ENCODE assay signal across 1 cellular context in the genomic region with DNA sequence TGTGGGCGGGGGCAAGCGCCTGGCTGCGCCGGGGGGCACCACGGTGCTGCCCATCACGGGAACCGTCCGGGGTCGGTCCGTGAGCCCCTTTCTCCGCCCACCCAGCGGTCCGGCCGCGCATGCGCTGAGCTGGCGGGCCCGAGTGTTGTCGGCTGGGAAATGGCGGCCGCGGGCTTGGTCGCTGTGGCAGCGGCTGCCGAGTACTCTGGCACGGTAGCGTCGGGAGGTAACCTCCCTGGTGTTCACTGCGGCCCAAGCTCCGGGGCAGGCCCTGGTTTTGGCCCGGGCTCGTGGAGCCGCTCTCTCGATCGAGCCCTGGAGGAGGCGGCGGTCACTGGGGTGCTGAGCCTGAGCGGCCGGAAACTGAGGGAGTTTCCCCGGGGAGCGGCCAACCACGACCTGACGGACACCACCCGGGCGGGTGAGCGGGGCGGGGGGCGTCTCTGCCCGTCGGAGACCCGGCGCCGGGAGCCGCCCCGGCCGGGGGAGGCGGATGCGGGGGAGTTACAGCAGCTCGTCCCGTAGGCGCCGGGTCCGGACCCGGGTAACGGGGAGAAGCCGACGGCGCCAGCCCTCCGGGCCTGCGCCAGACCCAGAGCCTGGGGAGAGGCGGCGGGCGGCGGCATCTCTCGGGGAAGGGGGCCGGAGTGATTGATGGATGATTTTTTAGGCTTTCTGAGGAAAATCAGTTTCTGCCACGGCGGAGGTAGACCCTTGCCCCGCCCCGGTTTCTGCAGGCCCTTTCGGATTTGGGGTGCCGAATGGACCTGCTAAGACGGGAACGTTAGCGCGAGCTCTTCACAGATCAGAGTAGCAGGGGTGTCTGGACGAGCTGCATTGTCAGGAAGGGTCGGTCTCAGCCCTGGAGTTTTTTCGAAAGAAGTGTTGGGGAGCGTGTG.
TF ChIP-seq lines count a peak whose summit lies in the region.

A gene (plus strand): TSS at position 135 of the 899 bp plus-strand sequence. CDS start 25 bp downstream, at position 160.

TF ChIP-seq in WTC11, 78 proteins besides CTCF, POLR2A, EP300 and RAD21 (continued from another document):
- TF ChIP-seq ZNF671 (CRISPR knock-in tag; IDR thresholded peaks at IDR 0.05), result 0 out of 2 replicates have a peak, but pooled peaks have one; percentile 51
- peak; percentile 95 for TF ChIP-seq CBFB (CRISPR knock-in tag; IDR thresholded peaks at IDR 0.05; ENCODE audit: low read depth)
- 0 out of 2 replicates have a peak, but pooled peaks have one; percentile 66 for TF ChIP-seq ESRRA (CRISPR knock-in tag; IDR thresholded peaks at IDR 0.05; ENCODE audit: borderline replicate concordance)
- TF ChIP-seq, protein P1, sequence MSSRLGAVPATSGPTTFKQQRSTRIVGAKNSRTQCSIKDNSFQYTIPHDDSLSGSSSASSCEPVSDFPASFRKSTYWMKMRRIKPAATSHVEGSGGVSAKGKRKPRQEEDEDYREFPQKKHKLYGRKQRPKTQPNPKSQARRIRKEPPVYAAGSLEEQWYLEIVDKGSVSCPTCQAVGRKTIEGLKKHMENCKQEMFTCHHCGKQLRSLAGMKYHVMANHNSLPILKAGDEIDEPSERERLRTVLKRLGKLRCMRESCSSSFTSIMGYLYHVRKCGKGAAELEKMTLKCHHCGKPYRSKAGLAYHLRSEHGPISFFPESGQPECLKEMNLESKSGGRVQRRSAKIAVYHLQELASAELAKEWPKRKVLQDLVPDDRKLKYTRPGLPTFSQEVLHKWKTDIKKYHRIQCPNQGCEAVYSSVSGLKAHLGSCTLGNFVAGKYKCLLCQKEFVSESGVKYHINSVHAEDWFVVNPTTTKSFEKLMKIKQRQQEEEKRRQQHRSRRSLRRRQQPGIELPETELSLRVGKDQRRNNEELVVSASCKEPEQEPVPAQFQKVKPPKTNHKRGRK (CRISPR knock-in tag; IDR thresholded peaks at IDR 0.05; ENCODE audit: borderline replicate concordance), result no peak
- TF ChIP-seq, protein P2, sequence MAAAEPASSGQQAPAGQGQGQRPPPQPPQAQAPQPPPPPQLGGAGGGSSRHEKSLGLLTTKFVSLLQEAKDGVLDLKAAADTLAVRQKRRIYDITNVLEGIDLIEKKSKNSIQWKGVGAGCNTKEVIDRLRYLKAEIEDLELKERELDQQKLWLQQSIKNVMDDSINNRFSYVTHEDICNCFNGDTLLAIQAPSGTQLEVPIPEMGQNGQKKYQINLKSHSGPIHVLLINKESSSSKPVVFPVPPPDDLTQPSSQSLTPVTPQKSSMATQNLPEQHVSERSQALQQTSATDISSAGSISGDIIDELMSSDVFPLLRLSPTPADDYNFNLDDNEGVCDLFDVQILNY (CRISPR knock-in tag; IDR thresholded peaks at IDR 0.05), result peak; percentile 48; the same call in 1 of the 2 replicates
- TF ChIP-seq MYBL2 (CRISPR knock-in tag; IDR thresholded peaks at IDR 0.05), result peak; percentile 78; the same call in 1 of the 2 replicates
- TF ChIP-seq NFYB (CRISPR knock-in tag; conservative IDR thresholded peaks at IDR 0.05; ENCODE audit: low read depth), result no peak
- no peak for TF ChIP-seq MXD4 (CRISPR knock-in tag; IDR thresholded peaks at IDR 0.05; ENCODE audit: borderline replicate concordance)
- 0 out of 2 replicates have a peak, but pooled peaks have one; percentile 35 for TF ChIP-seq CREB1 (CRISPR knock-in tag; IDR thresholded peaks at IDR 0.05)
- no peak for TF ChIP-seq FOXJ3 (CRISPR knock-in tag; IDR thresholded peaks at IDR 0.05; ENCODE audit: borderline replicate concordance)
- TF ChIP-seq SOX15 (CRISPR knock-in tag; IDR thresholded peaks at IDR 0.05), result no peak
- TF ChIP-seq, protein P3, sequence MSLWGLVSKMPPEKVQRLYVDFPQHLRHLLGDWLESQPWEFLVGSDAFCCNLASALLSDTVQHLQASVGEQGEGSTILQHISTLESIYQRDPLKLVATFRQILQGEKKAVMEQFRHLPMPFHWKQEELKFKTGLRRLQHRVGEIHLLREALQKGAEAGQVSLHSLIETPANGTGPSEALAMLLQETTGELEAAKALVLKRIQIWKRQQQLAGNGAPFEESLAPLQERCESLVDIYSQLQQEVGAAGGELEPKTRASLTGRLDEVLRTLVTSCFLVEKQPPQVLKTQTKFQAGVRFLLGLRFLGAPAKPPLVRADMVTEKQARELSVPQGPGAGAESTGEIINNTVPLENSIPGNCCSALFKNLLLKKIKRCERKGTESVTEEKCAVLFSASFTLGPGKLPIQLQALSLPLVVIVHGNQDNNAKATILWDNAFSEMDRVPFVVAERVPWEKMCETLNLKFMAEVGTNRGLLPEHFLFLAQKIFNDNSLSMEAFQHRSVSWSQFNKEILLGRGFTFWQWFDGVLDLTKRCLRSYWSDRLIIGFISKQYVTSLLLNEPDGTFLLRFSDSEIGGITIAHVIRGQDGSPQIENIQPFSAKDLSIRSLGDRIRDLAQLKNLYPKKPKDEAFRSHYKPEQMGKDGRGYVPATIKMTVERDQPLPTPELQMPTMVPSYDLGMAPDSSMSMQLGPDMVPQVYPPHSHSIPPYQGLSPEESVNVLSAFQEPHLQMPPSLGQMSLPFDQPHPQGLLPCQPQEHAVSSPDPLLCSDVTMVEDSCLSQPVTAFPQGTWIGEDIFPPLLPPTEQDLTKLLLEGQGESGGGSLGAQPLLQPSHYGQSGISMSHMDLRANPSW (CRISPR knock-in tag; conservative IDR thresholded peaks at IDR 0.05; ENCODE audit: low read depth), result 0 out of 2 replicates have a peak, but pooled peaks have one; percentile 65
- TF ChIP-seq ELF4 (CRISPR knock-in tag; IDR thresholded peaks at IDR 0.05; ENCODE audit: low read depth), result 0 out of 2 replicates have a peak, but pooled peaks have one; percentile 79
- peak; percentile 68; the same call in 1 of the 2 replicates for TF ChIP-seq SP1 (CRISPR knock-in tag; conservative IDR thresholded peaks at IDR 0.05)
- TF ChIP-seq NR3C1 (CRISPR knock-in tag; conservative IDR thresholded peaks at IDR 0.05; ENCODE audit: low read depth), result 0 out of 2 replicates have a peak, but pooled peaks have one; percentile 51
- TF ChIP-seq, protein P4, sequence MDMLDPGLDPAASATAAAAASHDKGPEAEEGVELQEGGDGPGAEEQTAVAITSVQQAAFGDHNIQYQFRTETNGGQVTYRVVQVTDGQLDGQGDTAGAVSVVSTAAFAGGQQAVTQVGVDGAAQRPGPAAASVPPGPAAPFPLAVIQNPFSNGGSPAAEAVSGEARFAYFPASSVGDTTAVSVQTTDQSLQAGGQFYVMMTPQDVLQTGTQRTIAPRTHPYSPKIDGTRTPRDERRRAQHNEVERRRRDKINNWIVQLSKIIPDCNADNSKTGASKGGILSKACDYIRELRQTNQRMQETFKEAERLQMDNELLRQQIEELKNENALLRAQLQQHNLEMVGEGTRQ (CRISPR knock-in tag; IDR thresholded peaks at IDR 0.05), result peak; percentile 64; the same call in 1 of the 2 replicates
- peak; percentile 52; the same call in 1 of the 2 replicates for TF ChIP-seq RELA (CRISPR knock-in tag; IDR thresholded peaks at IDR 0.05; ENCODE audit: borderline replicate concordance)
- TF ChIP-seq, protein P5, sequence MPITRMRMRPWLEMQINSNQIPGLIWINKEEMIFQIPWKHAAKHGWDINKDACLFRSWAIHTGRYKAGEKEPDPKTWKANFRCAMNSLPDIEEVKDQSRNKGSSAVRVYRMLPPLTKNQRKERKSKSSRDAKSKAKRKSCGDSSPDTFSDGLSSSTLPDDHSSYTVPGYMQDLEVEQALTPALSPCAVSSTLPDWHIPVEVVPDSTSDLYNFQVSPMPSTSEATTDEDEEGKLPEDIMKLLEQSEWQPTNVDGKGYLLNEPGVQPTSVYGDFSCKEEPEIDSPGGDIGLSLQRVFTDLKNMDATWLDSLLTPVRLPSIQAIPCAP (CRISPR knock-in tag; IDR thresholded peaks at IDR 0.05), result peak; percentile 39; the same call in 1 of the 2 replicates
- peak; percentile 83; the same call in 1 of the 2 replicates for TF ChIP-seq TP53 (CRISPR knock-in tag; IDR thresholded peaks at IDR 0.05)
- peak; percentile 73; the same call in 1 of the 2 replicates for TF ChIP-seq ZNF232 (CRISPR knock-in tag; IDR thresholded peaks at IDR 0.05)
- peak; percentile 6; the same call in 1 of the 2 replicates for TF ChIP-seq JUN (CRISPR knock-in tag; IDR thresholded peaks at IDR 0.05)
- no peak for TF ChIP-seq ZNF219 (CRISPR knock-in tag; IDR thresholded peaks at IDR 0.05; ENCODE audit: borderline replicate concordance)
- no peak for TF ChIP-seq NR1H2 (CRISPR knock-in tag; IDR thresholded peaks at IDR 0.05)
- TF ChIP-seq FOXK1 (CRISPR knock-in tag; IDR thresholded peaks at IDR 0.05), result peak; percentile 76; the same call in 1 of the 2 replicates
- peak; percentile 76 for TF ChIP-seq ETV6 (CRISPR knock-in tag; IDR thresholded peaks at IDR 0.05)
- TF ChIP-seq, protein P6, sequence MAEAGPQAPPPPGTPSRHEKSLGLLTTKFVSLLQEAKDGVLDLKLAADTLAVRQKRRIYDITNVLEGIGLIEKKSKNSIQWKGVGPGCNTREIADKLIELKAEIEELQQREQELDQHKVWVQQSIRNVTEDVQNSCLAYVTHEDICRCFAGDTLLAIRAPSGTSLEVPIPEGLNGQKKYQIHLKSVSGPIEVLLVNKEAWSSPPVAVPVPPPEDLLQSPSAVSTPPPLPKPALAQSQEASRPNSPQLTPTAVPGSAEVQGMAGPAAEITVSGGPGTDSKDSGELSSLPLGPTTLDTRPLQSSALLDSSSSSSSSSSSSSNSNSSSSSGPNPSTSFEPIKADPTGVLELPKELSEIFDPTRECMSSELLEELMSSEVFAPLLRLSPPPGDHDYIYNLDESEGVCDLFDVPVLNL (CRISPR knock-in tag; IDR thresholded peaks at IDR 0.05; ENCODE audit: borderline replicate concordance, low read depth), result no peak
- TF ChIP-seq ATF1 (CRISPR knock-in tag; IDR thresholded peaks at IDR 0.05), result no peak
- TF ChIP-seq, protein P7, sequence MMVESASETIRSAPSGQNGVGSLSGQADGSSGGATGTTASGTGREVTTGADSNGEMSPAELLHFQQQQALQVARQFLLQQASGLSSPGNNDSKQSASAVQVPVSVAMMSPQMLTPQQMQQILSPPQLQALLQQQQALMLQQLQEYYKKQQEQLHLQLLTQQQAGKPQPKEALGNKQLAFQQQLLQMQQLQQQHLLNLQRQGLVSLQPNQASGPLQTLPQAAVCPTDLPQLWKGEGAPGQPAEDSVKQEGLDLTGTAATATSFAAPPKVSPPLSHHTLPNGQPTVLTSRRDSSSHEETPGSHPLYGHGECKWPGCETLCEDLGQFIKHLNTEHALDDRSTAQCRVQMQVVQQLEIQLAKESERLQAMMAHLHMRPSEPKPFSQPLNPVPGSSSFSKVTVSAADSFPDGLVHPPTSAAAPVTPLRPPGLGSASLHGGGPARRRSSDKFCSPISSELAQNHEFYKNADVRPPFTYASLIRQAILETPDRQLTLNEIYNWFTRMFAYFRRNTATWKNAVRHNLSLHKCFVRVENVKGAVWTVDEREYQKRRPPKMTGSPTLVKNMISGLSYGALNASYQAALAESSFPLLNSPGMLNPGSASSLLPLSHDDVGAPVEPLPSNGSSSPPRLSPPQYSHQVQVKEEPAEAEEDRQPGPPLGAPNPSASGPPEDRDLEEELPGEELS (CRISPR knock-in tag; IDR thresholded peaks at IDR 0.05), result peak; percentile 77; the same call in 1 of the 2 replicates
- peak; percentile 89 for TF ChIP-seq SMAD3 (CRISPR knock-in tag; IDR thresholded peaks at IDR 0.05; ENCODE audit: borderline replicate concordance)
